In the genomic region with DNA sequence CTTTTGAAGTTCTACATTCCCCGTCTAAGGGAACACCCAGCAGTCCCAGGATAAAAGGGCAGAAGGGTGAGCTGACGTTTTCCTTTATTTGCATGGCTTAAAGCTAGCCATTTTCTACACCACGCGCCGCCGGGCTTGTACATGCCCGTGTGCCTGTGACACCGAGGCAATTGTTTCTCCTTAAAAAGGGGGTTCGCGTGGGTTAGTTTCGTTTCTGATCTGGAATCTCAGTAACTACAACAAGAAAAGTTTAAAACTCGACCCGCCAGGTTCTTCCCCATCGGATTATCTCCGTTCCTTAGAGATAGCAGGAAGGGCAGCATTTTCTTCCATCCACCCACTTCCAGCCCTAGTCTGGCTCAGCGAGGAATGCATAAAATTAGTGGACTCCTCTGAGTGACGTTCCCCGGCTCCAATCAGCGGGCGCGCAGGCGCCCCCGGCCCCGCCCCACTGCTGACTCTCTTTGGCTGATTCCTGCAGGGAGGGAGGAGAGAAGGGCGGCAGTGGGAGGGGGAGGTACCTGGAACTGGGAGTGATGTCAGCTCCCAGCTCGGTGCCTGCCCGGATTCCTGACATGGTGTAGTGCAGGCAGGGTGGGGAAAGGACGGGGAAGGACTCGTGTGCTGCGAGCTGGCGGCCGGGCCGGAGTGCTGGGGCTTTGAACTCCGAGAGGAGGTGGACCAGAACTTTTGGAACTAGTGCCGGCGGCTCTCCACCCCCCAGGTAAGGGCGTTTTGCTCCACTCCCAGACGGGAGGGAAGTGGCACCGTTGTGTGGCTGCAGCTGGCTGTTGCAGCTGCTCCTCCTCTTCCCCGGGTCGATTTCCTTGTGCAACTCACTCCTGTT, we compare ENCODE assay signal across 1 cellular context.
TF ChIP-seq lines count a peak whose summit lies in the region.

PPFIBP1 (plus strand) TSS at position 565 of the 847 bp plus-strand sequence. CDS start 109,191 bp downstream, outside the sequence.

TF ChIP-seq in HEK293, 187 proteins besides CTCF, POLR2A, EP300 and RAD21 (continued from another document and continues in another):
- TF ChIP-seq, protein P1, sequence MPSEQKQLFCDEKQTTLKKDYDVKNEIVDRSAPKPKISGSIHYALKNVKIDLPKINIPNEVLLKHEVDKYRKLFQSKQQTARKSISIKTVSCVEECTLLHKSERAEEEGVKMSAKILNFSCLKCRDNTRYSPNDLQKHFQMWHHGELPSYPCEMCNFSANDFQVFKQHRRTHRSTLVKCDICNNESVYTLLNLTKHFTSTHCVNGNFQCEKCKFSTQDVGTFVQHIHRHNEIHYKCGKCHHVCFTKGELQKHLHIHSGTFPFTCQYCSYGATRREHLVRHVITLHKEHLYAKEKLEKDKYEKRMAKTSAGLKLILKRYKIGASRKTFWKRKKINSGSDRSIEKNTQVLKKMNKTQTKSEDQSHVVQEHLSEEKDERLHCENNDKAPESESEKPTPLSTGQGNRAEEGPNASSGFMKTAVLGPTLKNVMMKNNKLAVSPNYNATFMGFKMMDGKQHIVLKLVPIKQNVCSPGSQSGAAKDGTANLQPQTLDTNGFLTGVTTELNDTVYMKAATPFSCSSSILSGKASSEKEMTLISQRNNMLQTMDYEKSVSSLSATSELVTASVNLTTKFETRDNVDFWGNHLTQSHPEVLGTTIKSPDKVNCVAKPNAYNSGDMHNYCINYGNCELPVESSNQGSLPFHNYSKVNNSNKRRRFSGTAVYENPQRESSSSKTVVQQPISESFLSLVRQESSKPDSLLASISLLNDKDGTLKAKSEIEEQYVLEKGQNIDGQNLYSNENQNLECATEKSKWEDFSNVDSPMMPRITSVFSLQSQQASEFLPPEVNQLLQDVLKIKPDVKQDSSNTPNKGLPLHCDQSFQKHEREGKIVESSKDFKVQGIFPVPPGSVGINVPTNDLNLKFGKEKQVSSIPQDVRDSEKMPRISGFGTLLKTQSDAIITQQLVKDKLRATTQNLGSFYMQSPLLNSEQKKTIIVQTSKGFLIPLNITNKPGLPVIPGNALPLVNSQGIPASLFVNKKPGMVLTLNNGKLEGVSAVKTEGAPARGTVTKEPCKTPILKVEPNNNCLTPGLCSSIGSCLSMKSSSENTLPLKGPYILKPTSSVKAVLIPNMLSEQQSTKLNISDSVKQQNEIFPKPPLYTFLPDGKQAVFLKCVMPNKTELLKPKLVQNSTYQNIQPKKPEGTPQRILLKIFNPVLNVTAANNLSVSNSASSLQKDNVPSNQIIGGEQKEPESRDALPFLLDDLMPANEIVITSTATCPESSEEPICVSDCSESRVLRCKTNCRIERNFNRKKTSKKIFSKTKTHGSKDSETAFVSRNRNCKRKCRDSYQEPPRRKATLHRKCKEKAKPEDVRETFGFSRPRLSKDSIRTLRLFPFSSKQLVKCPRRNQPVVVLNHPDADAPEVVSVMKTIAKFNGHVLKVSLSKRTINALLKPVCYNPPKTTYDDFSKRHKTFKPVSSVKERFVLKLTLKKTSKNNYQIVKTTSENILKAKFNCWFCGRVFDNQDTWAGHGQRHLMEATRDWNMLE (tag by site-specific recombination; conservative IDR thresholded peaks at IDR 0.05; ENCODE audit: low read depth): no peak
- TF ChIP-seq KLF1 (tag by site-specific recombination; IDR thresholded peaks at IDR 0.05) (peak; percentile 71), ZNF223 (tag by site-specific recombination; IDR thresholded peaks at IDR 0.05) (peak; percentile 73; the same call in 1 of the 2 replicates), ZNF600 (tag by site-specific recombination; IDR thresholded peaks at IDR 0.05) (peak; percentile 100), ZNF366 (tag by site-specific recombination; conservative IDR thresholded peaks at IDR 0.05) (peak; percentile 74), ZNF133 (tag by site-specific recombination; IDR thresholded peaks at IDR 0.05) (no peak), ZNF544 (tag by site-specific recombination; IDR thresholded peaks at IDR 0.05) (no peak), KLF9 (tag by site-specific recombination; IDR thresholded peaks at IDR 0.05; ENCODE audit: low read depth) (peak; percentile 61), ZFHX2 (tag by site-specific recombination; conservative IDR thresholded peaks at IDR 0.05) (peak; percentile 57), HIC1 (tag by site-specific recombination; IDR thresholded peaks at IDR 0.05) (peak; percentile 70), ZFP37 (tag by site-specific recombination; IDR thresholded peaks at IDR 0.05) (0 out of 2 replicates have a peak, but pooled peaks have one; percentile 17), ZBTB6 (tag by site-specific recombination; IDR thresholded peaks at IDR 0.05) (no peak), WT1 (tag by site-specific recombination; IDR thresholded peaks at IDR 0.05) (peak; percentile 85), ZNF48 (tag by site-specific recombination; IDR thresholded peaks at IDR 0.05) (no peak), ZNF24 (tag by site-specific recombination; IDR thresholded peaks at IDR 0.05) (peak; percentile 78), ZNF292 (tag by site-specific recombination; IDR thresholded peaks at IDR 0.05; ENCODE audit: borderline replicate concordance, low read depth) (no peak), ZNF548 (tag by site-specific recombination; IDR thresholded peaks at IDR 0.05) (no peak), ZIC2 (tag by site-specific recombination; IDR thresholded peaks at IDR 0.05) (0 out of 2 replicates have a peak, but pooled peaks have one; percentile 6), GLI2 (tag by site-specific recombination; IDR thresholded peaks at IDR 0.05; ENCODE audit: borderline replicate concordance, low read depth) (no peak), IKZF3 (tag by site-specific recombination; IDR thresholded peaks at IDR 0.05) (peak; percentile 96), SP2 (tag by site-specific recombination; IDR thresholded peaks at IDR 0.05) (peak; percentile 92), ZNF521 (tag by site-specific recombination; IDR thresholded peaks at IDR 0.05) (no peak), ZNF394 (tag by site-specific recombination; IDR thresholded peaks at IDR 0.05; ENCODE audit: borderline replicate concordance) (peak; percentile 78; the same call in 1 of the 2 replicates), ZNF501 (tag by site-specific recombination; IDR thresholded peaks at IDR 0.05) (peak; percentile 55; the same call in 1 of the 2 replicates), ZNF140 (tag by site-specific recombination; IDR thresholded peaks at IDR 0.05) (no peak), GLIS2 (tag by site-specific recombination; IDR thresholded peaks at IDR 0.05) (peak; percentile 35; the same call in 1 of the 2 replicates), ZNF335 (tag by site-specific recombination; conservative IDR thresholded peaks at IDR 0.05) (peak; percentile 92), ZBTB49 (tag by site-specific recombination; IDR thresholded peaks at IDR 0.05; ENCODE audit: low read depth) (no peak), ZBTB17 (tag by site-specific recombination; IDR thresholded peaks at IDR 0.05) (peak; percentile 88), ZNF473 (tag by site-specific recombination; IDR thresholded peaks at IDR 0.05) (no peak)
- TF ChIP-seq, protein P2, sequence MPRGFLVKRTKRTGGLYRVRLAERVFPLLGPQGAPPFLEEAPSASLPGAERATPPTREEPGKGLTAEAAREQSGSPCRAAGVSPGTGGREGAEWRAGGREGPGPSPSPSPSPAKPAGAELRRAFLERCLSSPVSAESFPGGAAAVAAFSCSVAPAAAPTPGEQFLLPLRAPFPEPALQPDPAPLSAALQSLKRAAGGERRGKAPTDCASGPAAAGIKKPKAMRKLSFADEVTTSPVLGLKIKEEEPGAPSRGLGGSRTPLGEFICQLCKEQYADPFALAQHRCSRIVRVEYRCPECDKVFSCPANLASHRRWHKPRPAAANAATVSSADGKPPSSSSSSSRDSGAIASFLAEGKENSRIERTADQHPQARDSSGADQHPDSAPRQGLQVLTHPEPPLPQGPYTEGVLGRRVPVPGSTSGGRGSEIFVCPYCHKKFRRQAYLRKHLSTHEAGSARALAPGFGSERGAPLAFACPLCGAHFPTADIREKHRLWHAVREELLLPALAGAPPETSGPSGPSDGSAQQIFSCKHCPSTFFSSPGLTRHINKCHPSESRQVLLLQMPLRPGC (tag by site-specific recombination; IDR thresholded peaks at IDR 0.05): peak; percentile 37; the same call in 1 of the 2 replicates
- TF ChIP-seq, protein P3, sequence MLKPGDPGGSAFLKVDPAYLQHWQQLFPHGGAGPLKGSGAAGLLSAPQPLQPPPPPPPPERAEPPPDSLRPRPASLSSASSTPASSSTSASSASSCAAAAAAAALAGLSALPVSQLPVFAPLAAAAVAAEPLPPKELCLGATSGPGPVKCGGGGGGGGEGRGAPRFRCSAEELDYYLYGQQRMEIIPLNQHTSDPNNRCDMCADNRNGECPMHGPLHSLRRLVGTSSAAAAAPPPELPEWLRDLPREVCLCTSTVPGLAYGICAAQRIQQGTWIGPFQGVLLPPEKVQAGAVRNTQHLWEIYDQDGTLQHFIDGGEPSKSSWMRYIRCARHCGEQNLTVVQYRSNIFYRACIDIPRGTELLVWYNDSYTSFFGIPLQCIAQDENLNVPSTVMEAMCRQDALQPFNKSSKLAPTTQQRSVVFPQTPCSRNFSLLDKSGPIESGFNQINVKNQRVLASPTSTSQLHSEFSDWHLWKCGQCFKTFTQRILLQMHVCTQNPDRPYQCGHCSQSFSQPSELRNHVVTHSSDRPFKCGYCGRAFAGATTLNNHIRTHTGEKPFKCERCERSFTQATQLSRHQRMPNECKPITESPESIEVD (tag by site-specific recombination; IDR thresholded peaks at IDR 0.05): no peak
- TF ChIP-seq, protein P4, sequence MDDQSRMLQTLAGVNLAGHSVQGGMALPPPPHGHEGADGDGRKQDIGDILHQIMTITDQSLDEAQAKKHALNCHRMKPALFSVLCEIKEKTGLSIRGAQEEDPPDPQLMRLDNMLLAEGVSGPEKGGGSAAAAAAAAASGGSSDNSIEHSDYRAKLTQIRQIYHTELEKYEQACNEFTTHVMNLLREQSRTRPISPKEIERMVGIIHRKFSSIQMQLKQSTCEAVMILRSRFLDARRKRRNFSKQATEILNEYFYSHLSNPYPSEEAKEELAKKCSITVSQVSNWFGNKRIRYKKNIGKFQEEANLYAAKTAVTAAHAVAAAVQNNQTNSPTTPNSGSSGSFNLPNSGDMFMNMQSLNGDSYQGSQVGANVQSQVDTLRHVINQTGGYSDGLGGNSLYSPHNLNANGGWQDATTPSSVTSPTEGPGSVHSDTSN (CRISPR knock-in tag; IDR thresholded peaks at IDR 0.05): peak; percentile 63; the same call in 1 of the 2 replicates
- TF ChIP-seq, protein P5, sequence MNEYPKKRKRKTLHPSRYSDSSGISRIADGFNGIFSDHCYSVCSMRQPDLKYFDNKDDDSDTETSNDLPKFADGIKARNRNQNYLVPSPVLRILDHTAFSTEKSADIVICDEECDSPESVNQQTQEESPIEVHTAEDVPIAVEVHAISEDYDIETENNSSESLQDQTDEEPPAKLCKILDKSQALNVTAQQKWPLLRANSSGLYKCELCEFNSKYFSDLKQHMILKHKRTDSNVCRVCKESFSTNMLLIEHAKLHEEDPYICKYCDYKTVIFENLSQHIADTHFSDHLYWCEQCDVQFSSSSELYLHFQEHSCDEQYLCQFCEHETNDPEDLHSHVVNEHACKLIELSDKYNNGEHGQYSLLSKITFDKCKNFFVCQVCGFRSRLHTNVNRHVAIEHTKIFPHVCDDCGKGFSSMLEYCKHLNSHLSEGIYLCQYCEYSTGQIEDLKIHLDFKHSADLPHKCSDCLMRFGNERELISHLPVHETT (tag by site-specific recombination; IDR thresholded peaks at IDR 0.05): peak; percentile 43; the same call in 1 of the 2 replicates
- TF ChIP-seq, protein P6, sequence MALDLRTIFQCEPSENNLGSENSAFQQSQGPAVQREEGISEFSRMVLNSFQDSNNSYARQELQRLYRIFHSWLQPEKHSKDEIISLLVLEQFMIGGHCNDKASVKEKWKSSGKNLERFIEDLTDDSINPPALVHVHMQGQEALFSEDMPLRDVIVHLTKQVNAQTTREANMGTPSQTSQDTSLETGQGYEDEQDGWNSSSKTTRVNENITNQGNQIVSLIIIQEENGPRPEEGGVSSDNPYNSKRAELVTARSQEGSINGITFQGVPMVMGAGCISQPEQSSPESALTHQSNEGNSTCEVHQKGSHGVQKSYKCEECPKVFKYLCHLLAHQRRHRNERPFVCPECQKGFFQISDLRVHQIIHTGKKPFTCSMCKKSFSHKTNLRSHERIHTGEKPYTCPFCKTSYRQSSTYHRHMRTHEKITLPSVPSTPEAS (tag by site-specific recombination; IDR thresholded peaks at IDR 0.05): 0 out of 2 replicates have a peak, but pooled peaks have one; percentile 24
